8 cellular contexts compared by ENCODE assay signal in the genomic region with DNA sequence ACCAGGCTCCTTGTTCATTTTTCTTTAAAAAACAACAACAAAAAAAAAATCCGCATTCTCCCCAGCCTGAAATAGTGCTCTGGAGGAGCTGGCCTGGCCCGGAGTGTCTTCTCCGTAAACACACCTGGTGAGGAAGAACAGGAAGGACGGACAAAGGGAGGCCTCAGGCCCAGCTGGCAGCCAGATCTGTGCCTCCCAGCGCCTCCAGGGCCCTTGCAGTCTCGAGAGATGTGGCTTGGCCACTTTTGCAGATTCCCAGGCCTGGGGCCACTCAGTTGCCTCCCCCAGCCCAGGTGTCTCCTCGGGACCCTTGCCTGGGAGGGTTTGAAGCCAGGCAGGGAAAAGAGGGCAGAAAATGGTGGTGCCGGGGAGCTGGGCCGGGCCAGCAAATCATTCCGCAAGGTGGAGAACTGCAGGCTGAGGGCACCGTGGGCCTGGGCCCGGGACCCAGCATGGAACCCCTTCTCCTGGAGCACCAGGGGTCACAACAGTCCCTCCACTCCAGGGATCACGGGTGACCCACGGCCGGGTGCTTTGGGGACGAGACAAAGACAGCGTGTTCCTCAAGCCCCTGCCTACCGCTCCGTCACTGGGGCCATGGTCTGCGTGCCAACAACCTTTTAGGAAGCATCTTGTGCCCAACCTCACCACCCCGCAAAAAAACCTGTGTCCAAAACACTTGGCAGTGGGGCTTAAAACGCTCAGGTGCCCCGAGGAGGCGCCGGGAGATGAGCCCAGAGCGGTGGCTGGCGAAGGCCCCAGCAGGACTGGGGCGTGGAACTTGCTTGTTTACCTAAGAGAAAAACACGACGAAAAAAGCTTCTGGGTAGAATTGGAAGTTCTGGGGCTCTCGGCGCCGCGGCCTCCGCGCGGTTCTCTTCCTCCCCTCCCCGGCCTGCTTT.
DNase-seq lines count a peak whose midpoint lies in the region; ATAC-seq and TF ChIP-seq lines count a peak whose summit lies in the region.

No MANE protein-coding gene starts in this region.

- H3K36me3 ChIP-seq in HAP-1 (replicated peaks) (peaks cover 5% of the 10 kb centered on the region; the same call in 1 of the 2 replicates), SK-N-MC (ENCODE audit: insufficient read depth, low read length) (no peaks in the 10 kb centered on the region), endocrine pancreas (ENCODE audit: control insufficient read depth, insufficient read depth, low read length) (peaks cover 2% of the 10 kb centered on the region), upper lobe of left lung (no peaks in the 10 kb centered on the region)

- H3K9ac ChIP-seq in SK-N-MC (ENCODE audit: insufficient read length): peak overlapping the region; percentile 81
- H3K9ac ChIP-seq in endocrine pancreas (ENCODE audit: control insufficient read depth, insufficient read depth, low read length): peak overlapping the region; percentile 69

- peak in 1 of 2 experiments; percentile 64 for DNase-seq in HAP-1 (ENCODE audit: low spot score in 2 of 2)
- DNase-seq in SK-N-MC (ENCODE audit: low read depth, low spot score): no peak
- peak; percentile 58 to 83 for DNase-seq in upper lobe of left lung
- no peak for DNase-seq in OCI-M1 (lab: John Stamatoyannopoulos, UW)
- DNase-seq in epidermal melanocyte (ENCODE audit: insufficient read length, low spot score): no peak

- TF ChIP-seq CTCF in upper lobe of left lung (IDR thresholded peaks at IDR 0.05): peak in 1 of 6 experiments; percentile 7

- WGBS in upper lobe of left lung, 2 donors: 4 to 5% methylated on average over 24 to 38 of the region's 38 CpGs

- H3K27ac ChIP-seq in SK-N-MC (peak overlapping the region; percentile 77), upper lobe of left lung (peak overlapping the region; percentile 90 to 100 (median 96))

- TF ChIP-seq EP300 in upper lobe of left lung (IDR thresholded peaks at IDR 0.05): no peak

- TF ChIP-seq POLR2A in upper lobe of left lung (IDR thresholded peaks at IDR 0.05) (peak in 1 of 4 donors; percentile 36), GM18505 (IDR thresholded peaks at IDR 0.05; ENCODE audit: borderline replicate concordance, extremely low read depth, insufficient read depth, insufficient read length) (no peak)

- peak overlapping the region; percentile 30 for H3K4me3 ChIP-seq in HAP-1
- peak overlapping the region; percentile 77 for H3K4me3 ChIP-seq in SK-N-MC
- H3K4me3 ChIP-seq in endocrine pancreas (ENCODE audit: control insufficient read depth, insufficient read depth, low read length): no peak overlapping the region
- peak overlapping the region; percentile 57 for H3K4me3 ChIP-seq in mononuclear cell (ENCODE audit: low read length)
- H3K4me3 ChIP-seq in upper lobe of left lung: peak overlapping the region; percentile 31 to 74 (median 66)

- ATAC-seq in upper lobe of left lung (ENCODE audit: low FRiP score in 2 of 2): peak; percentile 30 to 36
- ATAC-seq in GM18505 (IDR thresholded peaks at IDR 0.05; ENCODE audit: unreplicated experiment): no peak

- H3K9me3 ChIP-seq in HAP-1: no peaks in the 10 kb centered on the region
- H3K9me3 ChIP-seq in SK-N-MC (ENCODE audit: low read depth, low read length): no peaks in the 10 kb centered on the region
- H3K9me3 ChIP-seq in endocrine pancreas (ENCODE audit: control insufficient read depth, low read length): no peaks in the 10 kb centered on the region
- H3K9me3 ChIP-seq in mononuclear cell (ENCODE audit: low read depth, low read length): no peaks in the 10 kb centered on the region
- H3K9me3 ChIP-seq in upper lobe of left lung: no peaks in the 10 kb centered on the region

- H3K4me1 ChIP-seq in HAP-1 (peaks cover 58% of the 10 kb centered on the region), endocrine pancreas (ENCODE audit: control insufficient read depth, insufficient read depth, low read length) (no peaks in the 10 kb centered on the region), mononuclear cell (ENCODE audit: insufficient read depth, low read length) (peaks cover 60% of the 10 kb centered on the region), upper lobe of left lung (peaks cover 49 to 73% (median 54%) of the 10 kb centered on the region in 4 donors)

- H3K27me3 ChIP-seq in HAP-1 (ENCODE audit: low read depth): no peaks in the 10 kb centered on the region
- no peaks in the 10 kb centered on the region for H3K27me3 ChIP-seq in endocrine pancreas (ENCODE audit: control insufficient read depth, insufficient read depth, low read length)
- no peaks in the 10 kb centered on the region for H3K27me3 ChIP-seq in mononuclear cell (ENCODE audit: insufficient read depth, low read length)
- H3K27me3 ChIP-seq in upper lobe of left lung: no peaks in the 10 kb centered on the region

- in situ Hi-C loops in HAP-1 (cut with MboI; ENCODE audit: low sequenced_read_pairs): loop anchor here (25.0 kb wide), 1 partner anchor 107 kb away; no protein-coding TSS in a partner anchor

Comparison
In these comparisons a context has a peak if more than half of its experiments do, and no peak if none do; other contexts are left out.
1. DNase-seq: peak in upper lobe of left lung (2 of 2); none in SK-N-MC (single experiment), OCI-M1 (single experiment) and epidermal melanocyte (single experiment).